10 cellular contexts compared by ENCODE assay signal in genomic region chr2:109447251-109447661, GRCh38.
DNase-seq lines count a peak whose midpoint lies in the region; ATAC-seq, FAIRE-seq and TF ChIP-seq lines count a peak whose summit lies in the region.
"Had no signal": no experiment of that assay in that cellular context is flagged by ENCODE, and none has a peak within 500 bp of the region (broad histone marks: within the 10 kb centered on the region; RNA-seq: fewer than 3 reads in every experiment).

No MANE protein-coding gene starts in this region.

- no peaks in the 10 kb centered on the region for H3K9me2 ChIP-seq in neural cell (ENCODE audit: insufficient read depth, low read length)

- TF ChIP-seq CTCF in dorsolateral prefrontal cortex (IDR thresholded peaks at IDR 0.05 in 54 of 56, conservative IDR thresholded peaks at IDR 0.05 in 2 of 56; ENCODE audit: low read depth in 1 of 56, partially characterized antibody in 56 of 56) (no peak), neural cell (IDR thresholded peaks at IDR 0.05; ENCODE audit: poor library complexity, severe bottlenecking) (no peak), testis (IDR thresholded peaks at IDR 0.05) (no peak), mucosa of descending colon (IDR thresholded peaks at IDR 0.05) (no peak)

- DNase-seq in AG08395 (ENCODE audit: low spot score) (peak; percentile 94), NCI-H1694 treated with DMSO at 0.1 percent for 48 hours (lab: John Stamatoyannopoulos, UW) (peak; percentile 64), dorsolateral prefrontal cortex (peak in 2 of 10 donors; percentile 35 to 37), testis (no peak), H54 (ENCODE audit: insufficient read length, low spot score) (no peak), inferior parietal cortex (ENCODE audit: extremely low spot score) (no peak), mucosa of descending colon (no peak)

- H3K27ac ChIP-seq in dorsolateral prefrontal cortex (peak overlapping the region in 48 of 59 donors; percentile 7 to 91 (median 76)), neural cell (ENCODE audit: low read length) (peak overlapping the region; percentile 69), testis (no peak overlapping the region)
- H3K27ac ChIP-seq: VCaP had no signal

- no peak for FAIRE-seq in H54 (lab: Jason Lieb, UNC)

- intact Hi-C loops in dorsolateral prefrontal cortex (cut with DNase I) = no loop called here
- intact Hi-C loops in testis (cut with DNase I; ENCODE audit: low total_unique reads) = no loop called here
- intact Hi-C loops in mucosa of descending colon (cut with DNase I, micrococcal nuclease) = no loop called here

- TF ChIP-seq RAD21 in neural cell (conservative IDR thresholded peaks at IDR 0.05) = no peak

- TF ChIP-seq POLR2A in testis (IDR thresholded peaks at IDR 0.05) (no peak), H54 (IDR thresholded peaks at IDR 0.05; ENCODE audit: low read depth, low read length) (no peak)

- TF ChIP-seq EP300 in neural cell (conservative IDR thresholded peaks at IDR 0.05; ENCODE audit: poor library complexity, severe bottlenecking) = peak; percentile 18

- no peak overlapping the region for H3K4me3 ChIP-seq in dorsolateral prefrontal cortex
- H3K4me3 ChIP-seq in neural cell (ENCODE audit: low read length) = no peak overlapping the region
- no peak overlapping the region for H3K4me3 ChIP-seq in testis
- H3K4me3 ChIP-seq in mucosa of descending colon = no peak overlapping the region
- H3K4me3 ChIP-seq: BLaER1 had no signal

- H3K9me3 ChIP-seq in neural cell (ENCODE audit: low read length) = no peaks in the 10 kb centered on the region
- H3K9me3 ChIP-seq in testis = no peaks in the 10 kb centered on the region
- peaks cover 12% of the 10 kb centered on the region for H3K9me3 ChIP-seq in mucosa of descending colon

- H2AFZ ChIP-seq in neural cell (ENCODE audit: low read depth, low read length) = peak overlapping the region; percentile 42

- peak overlapping the region; percentile 49 for H3K9ac ChIP-seq in neural cell (ENCODE audit: low read length)
- H3K9ac ChIP-seq: BLaER1 had no signal

- H3K4me2 ChIP-seq in neural cell (ENCODE audit: low read length) = peak overlapping the region; percentile 52
- H3K4me2 ChIP-seq: BLaER1 had no signal

- no peaks in the 10 kb centered on the region for H3K4me1 ChIP-seq in testis
- no peaks in the 10 kb centered on the region for H3K4me1 ChIP-seq in mucosa of descending colon (ENCODE audit: low read depth)

- no peaks in the 10 kb centered on the region for H4K20me1 ChIP-seq in neural cell (ENCODE audit: insufficient read depth)
- H4K20me1 ChIP-seq: BLaER1 had no signal

- ATAC-seq in mucosa of descending colon = no peak

- H3K27me3 ChIP-seq in dorsolateral prefrontal cortex (no peaks in the 10 kb centered on the region), neural cell (ENCODE audit: insufficient read depth, low read depth, low read length) (no peaks in the 10 kb centered on the region), testis (no peaks in the 10 kb centered on the region)
- H3K27me3 ChIP-seq: BLaER1 had no signal

- H3F3A ChIP-seq in neural cell (ENCODE audit: insufficient read depth, low read length, poor library complexity, severe bottlenecking) = no peaks in the 10 kb centered on the region

- no peaks in the 10 kb centered on the region for H3K79me2 ChIP-seq in neural cell (replicated peaks; ENCODE audit: insufficient read depth, low read length)

- no peaks in the 10 kb centered on the region for H3K36me3 ChIP-seq in neural cell (ENCODE audit: insufficient read depth, low read length)
- H3K36me3 ChIP-seq in testis (ENCODE audit: low read depth, missing control alignments) = no peaks in the 10 kb centered on the region
- H3K36me3 ChIP-seq in mucosa of descending colon (ENCODE audit: low read depth) = no peaks in the 10 kb centered on the region

- 64 to 65% methylated on average over 9 of the region's 9 CpGs for WGBS in testis, 2 donors

TF ChIP-seq in neural cell, 6 proteins besides CTCF, POLR2A, EP300 and RAD21:
- peak; percentile 29 for TF ChIP-seq POLR2AphosphoS5 (IDR thresholded peaks at IDR 0.05)
- no peak for TF ChIP-seq EZH2 (IDR thresholded peaks at IDR 0.05; ENCODE audit: borderline replicate concordance, insufficient read depth, low read length, poor library complexity, severe bottlenecking)
- TF ChIP-seq SMC3 (conservative IDR thresholded peaks at IDR 0.05; ENCODE audit: poor library complexity) = no peak
- TF ChIP-seq TAF1 (IDR thresholded peaks at IDR 0.05; ENCODE audit: low read depth) = no peak
- TF ChIP-seq MXI1 (conservative IDR thresholded peaks at IDR 0.05; ENCODE audit: poor library complexity, severe bottlenecking) = no peak
- peak; percentile 37 for TF ChIP-seq REST (IDR thresholded peaks at IDR 0.05; ENCODE audit: borderline replicate concordance)

Comparison
In these comparisons a context has a peak if more than half of its experiments do, and no peak if none do; other contexts are left out.
1. DNase-seq: peak in AG08395 (single experiment) and NCI-H1694 treated with DMSO at 0.1 percent for 48 hours (single experiment); none in testis (single experiment), H54 (single experiment), inferior parietal cortex (single experiment) and mucosa of descending colon (0 of 3).
2. H3K27ac ChIP-seq: peak in dorsolateral prefrontal cortex (48 of 59) and neural cell (single experiment); none in testis (0 of 2).